In genomic region chr5:57155033-57155432, GRCh38 we compare ENCODE assay signal across 1 cellular context.
A peak's percentile ranks its signal among the peaks of the same experiment; 100 is the strongest.
TF ChIP-seq lines count a peak whose summit lies in the region.

No MANE protein-coding gene starts in this region.

TF ChIP-seq in K562, 482 proteins besides CTCF, POLR2A, EP300 and RAD21 (continued from another document and continues in another):
- TF ChIP-seq ELK1 (CRISPR knock-in tag; IDR thresholded peaks at IDR 0.05) (no peak), ZEB2 (IDR thresholded peaks at IDR 0.05) (no peak), PHB (CRISPR knock-in tag; IDR thresholded peaks at IDR 0.05) (no peak), REST (CRISPR knock-in tag; IDR thresholded peaks at IDR 0.05; ENCODE audit: low read depth) (no peak), PTTG1 (tag; IDR thresholded peaks at IDR 0.05; ENCODE audit: low read depth) (peak; percentile 87), FUS (optimal IDR thresholded peaks at IDR 0.05; ENCODE audit: low read depth, low read length) (no peak), NFRKB (IDR thresholded peaks at IDR 0.05; ENCODE audit: low read depth) (no peak), BDP1 (IDR thresholded peaks at IDR 0.05; ENCODE audit: insufficient read depth, insufficient read length) (no peak), LARP7 (IDR thresholded peaks at IDR 0.05) (no peak), CTBP1 (IDR thresholded peaks at IDR 0.05; ENCODE audit: borderline replicate concordance) (no peak), CBFB (CRISPR knock-in tag; IDR thresholded peaks at IDR 0.05) (no peak), FOXK1 (CRISPR knock-in tag; IDR thresholded peaks at IDR 0.05; ENCODE audit: borderline replicate concordance) (no peak), HINFP (tag; conservative IDR thresholded peaks at IDR 0.05; ENCODE audit: low read depth) (peak; percentile 67; the same call in 1 of the 2 replicates), NR2C1 (IDR thresholded peaks at IDR 0.05) (no peak), NR2C1 (tag; IDR thresholded peaks at IDR 0.05) (peak; percentile 80), HLTF (IDR thresholded peaks at IDR 0.05) (no peak), NFIC (IDR thresholded peaks at IDR 0.05) (no peak), SAFB (IDR thresholded peaks at IDR 0.05; ENCODE audit: borderline replicate concordance, low read depth, low read length) (no peak), SFPQ (IDR thresholded peaks at IDR 0.05; ENCODE audit: low read depth, low read length) (no peak), ZNF707 (CRISPR knock-in tag; conservative IDR thresholded peaks at IDR 0.05) (no peak), SAFB2 (IDR thresholded peaks at IDR 0.05; ENCODE audit: borderline replicate concordance, low read depth, low read length, severe bottlenecking) (no peak), AFF1 (IDR thresholded peaks at IDR 0.05; ENCODE audit: low read depth in 1 of 2, partially characterized antibody in 2 of 2) (no peak), KDM4B (IDR thresholded peaks at IDR 0.05; ENCODE audit: borderline replicate concordance in 2 of 2, low read depth in 1 of 2) (no peak), MAZ (CRISPR knock-in tag; conservative IDR thresholded peaks at IDR 0.05 in 1 of 2, IDR thresholded peaks at IDR 0.05 in 1 of 2) (no peak; a peak in 1 of 4 replicates), COPS2 (conservative IDR thresholded peaks at IDR 0.05) (no peak), NONO (IDR thresholded peaks at IDR 0.05; ENCODE audit: low read depth in 2 of 2, low read length in 1 of 2) (no peak), POLR2B (IDR thresholded peaks at IDR 0.05; ENCODE audit: low read depth, partially characterized antibody) (no peak), RBM25 (IDR thresholded peaks at IDR 0.05; ENCODE audit: low read depth, low read length, severe bottlenecking) (no peak), MEF2D (tag; conservative IDR thresholded peaks at IDR 0.05; ENCODE audit: low read depth) (peak; percentile 83; the same call in 1 of the 2 replicates), ZSCAN32 (CRISPR knock-in tag; IDR thresholded peaks at IDR 0.05) (no peak), MCM3 (IDR thresholded peaks at IDR 0.05) (no peak), NCOA4 (IDR thresholded peaks at IDR 0.05; ENCODE audit: partially characterized antibody) (no peak), ETS1 (conservative IDR thresholded peaks at IDR 0.05; ENCODE audit: control insufficient read depth, low read depth, low read length) (no peak), CUX1 (CRISPR knock-in tag; IDR thresholded peaks at IDR 0.05) (no peak), MCM2 (IDR thresholded peaks at IDR 0.05; ENCODE audit: low read depth) (no peak), GMEB1 (CRISPR knock-in tag; IDR thresholded peaks at IDR 0.05) (no peak; the same call in 1 of the 2 replicates), HNRNPLL (IDR thresholded peaks at IDR 0.05; ENCODE audit: low read depth, low read length, poor library complexity, severe bottlenecking) (no peak), MITF (IDR thresholded peaks at IDR 0.05) (no peak), BCOR (IDR thresholded peaks at IDR 0.05) (no peak), ZBED1 (IDR thresholded peaks at IDR 0.05) (no peak)
